1 cellular context compared by ENCODE assay signal in the genomic region with DNA sequence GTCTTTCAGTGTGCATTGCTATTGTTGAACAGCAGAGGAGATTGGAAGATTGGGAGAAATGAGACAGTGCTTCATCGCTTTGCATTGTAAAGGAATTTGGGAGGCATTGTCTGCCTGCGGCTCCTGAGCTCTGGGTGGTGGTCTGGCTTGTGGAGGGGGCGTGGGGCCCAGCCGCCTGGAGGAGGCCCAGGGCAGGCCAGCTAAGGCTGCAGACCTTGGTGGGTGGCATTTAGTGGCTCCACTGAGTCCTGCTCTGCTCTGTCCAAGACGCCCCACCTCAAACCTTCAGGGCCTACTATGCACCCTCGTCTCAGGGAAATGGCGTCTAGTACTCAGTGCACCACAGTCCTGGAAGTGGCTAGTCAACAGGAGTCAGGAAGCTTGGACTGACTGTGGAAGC.
TF ChIP-seq lines count a peak whose summit lies in the region.

No MANE protein-coding gene starts in this region.

TF ChIP-seq in WTC11, 78 proteins besides CTCF, POLR2A, EP300 and RAD21 (continued from another document):
- no peak for TF ChIP-seq RORB (CRISPR knock-in tag; IDR thresholded peaks at IDR 0.05)
- TF ChIP-seq ESRRA (CRISPR knock-in tag; IDR thresholded peaks at IDR 0.05; ENCODE audit: borderline replicate concordance): no peak
- TF ChIP-seq ZNF138 (CRISPR knock-in tag; conservative IDR thresholded peaks at IDR 0.05): no peak
- TF ChIP-seq ZBTB21 (CRISPR knock-in tag; IDR thresholded peaks at IDR 0.05; ENCODE audit: borderline replicate concordance): no peak
- no peak for TF ChIP-seq SP1 (CRISPR knock-in tag; conservative IDR thresholded peaks at IDR 0.05)
- no peak for TF ChIP-seq TCF7 (CRISPR knock-in tag; IDR thresholded peaks at IDR 0.05; ENCODE audit: low read depth)
- no peak for TF ChIP-seq IRF2 (CRISPR knock-in tag; IDR thresholded peaks at IDR 0.05; ENCODE audit: borderline replicate concordance, low read depth)
- no peak for TF ChIP-seq FOXK1 (CRISPR knock-in tag; IDR thresholded peaks at IDR 0.05)
- TF ChIP-seq, protein P1, sequence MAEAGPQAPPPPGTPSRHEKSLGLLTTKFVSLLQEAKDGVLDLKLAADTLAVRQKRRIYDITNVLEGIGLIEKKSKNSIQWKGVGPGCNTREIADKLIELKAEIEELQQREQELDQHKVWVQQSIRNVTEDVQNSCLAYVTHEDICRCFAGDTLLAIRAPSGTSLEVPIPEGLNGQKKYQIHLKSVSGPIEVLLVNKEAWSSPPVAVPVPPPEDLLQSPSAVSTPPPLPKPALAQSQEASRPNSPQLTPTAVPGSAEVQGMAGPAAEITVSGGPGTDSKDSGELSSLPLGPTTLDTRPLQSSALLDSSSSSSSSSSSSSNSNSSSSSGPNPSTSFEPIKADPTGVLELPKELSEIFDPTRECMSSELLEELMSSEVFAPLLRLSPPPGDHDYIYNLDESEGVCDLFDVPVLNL (CRISPR knock-in tag; IDR thresholded peaks at IDR 0.05; ENCODE audit: borderline replicate concordance, low read depth): no peak
- TF ChIP-seq PRRX2 (CRISPR knock-in tag; IDR thresholded peaks at IDR 0.05): no peak
- TF ChIP-seq ARID4B (CRISPR knock-in tag; IDR thresholded peaks at IDR 0.05; ENCODE audit: borderline replicate concordance): no peak
- TF ChIP-seq, protein P2, sequence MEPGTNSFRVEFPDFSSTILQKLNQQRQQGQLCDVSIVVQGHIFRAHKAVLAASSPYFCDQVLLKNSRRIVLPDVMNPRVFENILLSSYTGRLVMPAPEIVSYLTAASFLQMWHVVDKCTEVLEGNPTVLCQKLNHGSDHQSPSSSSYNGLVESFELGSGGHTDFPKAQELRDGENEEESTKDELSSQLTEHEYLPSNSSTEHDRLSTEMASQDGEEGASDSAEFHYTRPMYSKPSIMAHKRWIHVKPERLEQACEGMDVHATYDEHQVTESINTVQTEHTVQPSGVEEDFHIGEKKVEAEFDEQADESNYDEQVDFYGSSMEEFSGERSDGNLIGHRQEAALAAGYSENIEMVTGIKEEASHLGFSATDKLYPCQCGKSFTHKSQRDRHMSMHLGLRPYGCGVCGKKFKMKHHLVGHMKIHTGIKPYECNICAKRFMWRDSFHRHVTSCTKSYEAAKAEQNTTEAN (CRISPR knock-in tag; IDR thresholded peaks at IDR 0.05): no peak
- no peak for TF ChIP-seq NFYB (CRISPR knock-in tag; conservative IDR thresholded peaks at IDR 0.05; ENCODE audit: low read depth)
- no peak for TF ChIP-seq ZNF263 (CRISPR knock-in tag; IDR thresholded peaks at IDR 0.05; ENCODE audit: low read depth)
- TF ChIP-seq, protein P3, sequence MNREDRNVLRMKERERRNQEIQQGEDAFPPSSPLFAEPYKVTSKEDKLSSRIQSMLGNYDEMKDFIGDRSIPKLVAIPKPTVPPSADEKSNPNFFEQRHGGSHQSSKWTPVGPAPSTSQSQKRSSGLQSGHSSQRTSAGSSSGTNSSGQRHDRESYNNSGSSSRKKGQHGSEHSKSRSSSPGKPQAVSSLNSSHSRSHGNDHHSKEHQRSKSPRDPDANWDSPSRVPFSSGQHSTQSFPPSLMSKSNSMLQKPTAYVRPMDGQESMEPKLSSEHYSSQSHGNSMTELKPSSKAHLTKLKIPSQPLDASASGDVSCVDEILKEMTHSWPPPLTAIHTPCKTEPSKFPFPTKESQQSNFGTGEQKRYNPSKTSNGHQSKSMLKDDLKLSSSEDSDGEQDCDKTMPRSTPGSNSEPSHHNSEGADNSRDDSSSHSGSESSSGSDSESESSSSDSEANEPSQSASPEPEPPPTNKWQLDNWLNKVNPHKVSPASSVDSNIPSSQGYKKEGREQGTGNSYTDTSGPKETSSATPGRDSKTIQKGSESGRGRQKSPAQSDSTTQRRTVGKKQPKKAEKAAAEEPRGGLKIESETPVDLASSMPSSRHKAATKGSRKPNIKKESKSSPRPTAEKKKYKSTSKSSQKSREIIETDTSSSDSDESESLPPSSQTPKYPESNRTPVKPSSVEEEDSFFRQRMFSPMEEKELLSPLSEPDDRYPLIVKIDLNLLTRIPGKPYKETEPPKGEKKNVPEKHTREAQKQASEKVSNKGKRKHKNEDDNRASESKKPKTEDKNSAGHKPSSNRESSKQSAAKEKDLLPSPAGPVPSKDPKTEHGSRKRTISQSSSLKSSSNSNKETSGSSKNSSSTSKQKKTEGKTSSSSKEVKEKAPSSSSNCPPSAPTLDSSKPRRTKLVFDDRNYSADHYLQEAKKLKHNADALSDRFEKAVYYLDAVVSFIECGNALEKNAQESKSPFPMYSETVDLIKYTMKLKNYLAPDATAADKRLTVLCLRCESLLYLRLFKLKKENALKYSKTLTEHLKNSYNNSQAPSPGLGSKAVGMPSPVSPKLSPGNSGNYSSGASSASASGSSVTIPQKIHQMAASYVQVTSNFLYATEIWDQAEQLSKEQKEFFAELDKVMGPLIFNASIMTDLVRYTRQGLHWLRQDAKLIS (CRISPR knock-in tag; IDR thresholded peaks at IDR 0.05; ENCODE audit: borderline replicate concordance): no peak
- TF ChIP-seq, protein P4, sequence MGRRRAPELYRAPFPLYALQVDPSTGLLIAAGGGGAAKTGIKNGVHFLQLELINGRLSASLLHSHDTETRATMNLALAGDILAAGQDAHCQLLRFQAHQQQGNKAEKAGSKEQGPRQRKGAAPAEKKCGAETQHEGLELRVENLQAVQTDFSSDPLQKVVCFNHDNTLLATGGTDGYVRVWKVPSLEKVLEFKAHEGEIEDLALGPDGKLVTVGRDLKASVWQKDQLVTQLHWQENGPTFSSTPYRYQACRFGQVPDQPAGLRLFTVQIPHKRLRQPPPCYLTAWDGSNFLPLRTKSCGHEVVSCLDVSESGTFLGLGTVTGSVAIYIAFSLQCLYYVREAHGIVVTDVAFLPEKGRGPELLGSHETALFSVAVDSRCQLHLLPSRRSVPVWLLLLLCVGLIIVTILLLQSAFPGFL (CRISPR knock-in tag; IDR thresholded peaks at IDR 0.05; ENCODE audit: borderline replicate concordance): no peak
- TF ChIP-seq NFE2L1 (CRISPR knock-in tag; IDR thresholded peaks at IDR 0.05): no peak
